ENCODE assay signal across 12 cellular contexts in the genomic region with DNA sequence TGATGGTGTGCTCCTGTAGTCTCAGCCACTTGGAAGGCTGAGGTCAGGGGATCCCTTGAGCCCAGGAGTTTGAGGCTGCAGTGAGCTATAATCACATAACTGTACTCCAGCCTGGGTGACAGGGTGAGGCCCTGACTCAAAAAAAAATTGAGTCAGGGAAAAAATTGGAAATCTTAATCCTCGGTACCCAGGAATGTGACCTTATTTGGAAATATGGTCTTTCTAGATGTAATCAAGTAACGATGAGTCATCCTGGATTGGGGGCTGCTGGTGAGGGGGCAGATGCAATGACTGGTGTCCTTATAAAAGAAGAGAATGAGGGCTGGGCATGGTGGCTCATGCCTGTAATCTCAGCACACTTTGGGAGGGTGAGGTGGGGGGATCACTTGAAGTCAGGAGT. TPM values are rescaled to one million over a fixed set of nuclear protein-coding genes. Genes with fewer than 3 reads are reported as not detected.
"Had no signal": no experiment of that assay in that cellular context is flagged by ENCODE, and none has a peak within 500 bp of the region (broad histone marks: within the 10 kb centered on the region; RNA-seq: fewer than 3 reads in every experiment).

No MANE protein-coding gene starts in this region.

RNA-seq across cellular contexts. Expression of a gene that starts 33.8 kb away (rescaled TPM):
- total RNA-seq: activated naive CD4-positive, alpha-beta T cell treated with anti-CD3 and anti-CD28 coated beads for 36 hours; activated T-cell treated with anti-CD3 and anti-CD28 coated beads, Interleukin-2, amount 50 U/mL, for 72 hours; activated T-helper 1 cell treated with anti-CD3 and anti-CD28 coated beads, Interleukin-12 subunit alpha, Interleukin-12 subunit beta, Interleukin-2, Interleukin-4 antibody, amounts not matched to agents 30 ng/mL and 10 ng/mL and 1 ng/mL, durations not matched to agents 14 hours and 24 hours and 36 hours; activated T-helper 2 cell treated with anti-CD3 and anti-CD28 coated beads, Interferon-gamma antibody, Interleukin-2, Interleukin-4, amounts not matched to agents 10 μg/mL and 5 μg/mL and 100 μg/mL, durations not matched to agents 14 hours and 24 hours and 36 hours; ascending aorta; body of pancreas; bronchial epithelial cell; cardiac muscle cell; cardiac septum had no signal
- polyA plus RNA-seq: adipose tissue, adrenal gland, aorta had no signal
